In the genomic region with DNA sequence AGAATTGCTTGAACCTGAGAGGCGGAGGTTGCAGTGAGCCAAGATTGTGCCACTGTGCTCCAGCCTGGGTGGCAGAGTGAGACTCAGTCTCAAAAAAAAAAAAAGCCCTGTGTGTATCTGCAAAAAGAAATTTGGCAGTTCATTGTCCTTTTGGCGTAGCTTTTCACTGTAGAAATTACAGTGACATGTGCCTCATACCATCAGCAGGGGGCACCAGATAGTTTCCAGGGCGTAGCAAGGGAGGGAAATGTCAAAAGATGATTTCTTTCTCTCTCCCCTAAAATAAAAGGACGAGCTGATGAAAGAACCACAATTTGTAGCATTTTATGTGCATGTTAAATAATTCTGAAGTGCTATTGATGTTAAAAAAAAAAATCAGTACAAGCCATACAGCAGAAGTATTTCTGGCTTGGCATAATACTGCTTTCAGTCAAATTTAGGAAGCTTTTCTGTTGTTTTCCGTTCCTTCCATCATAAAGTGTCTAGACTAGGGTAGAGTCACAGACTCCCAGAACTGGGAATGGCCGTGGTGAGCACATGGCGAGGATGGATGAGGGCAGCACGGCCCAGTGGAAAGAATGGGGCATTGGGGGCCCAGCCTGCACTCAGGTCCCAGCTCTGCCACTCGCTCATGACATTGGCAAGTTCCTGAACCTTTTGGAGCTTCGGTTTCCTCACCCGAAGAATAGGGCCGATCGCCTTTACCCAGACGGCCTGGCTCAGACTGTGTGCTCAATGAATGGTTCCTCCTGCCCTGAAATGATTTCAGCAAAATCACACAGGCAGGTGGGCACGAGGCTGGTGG, we compare ENCODE assay signal across 1 cellular context.
A peak's percentile ranks its signal among the peaks of the same experiment; 100 is the strongest.
TF ChIP-seq lines count a peak whose summit lies in the region.

No MANE protein-coding gene starts in this region.

TF ChIP-seq in HepG2, 621 proteins besides CTCF, POLR2A, EP300 and RAD21:
- TF ChIP-seq ZBTB38 (CRISPR knock-in tag; IDR thresholded peaks at IDR 0.05) (no peak), ZNF143 (CRISPR knock-in tag; IDR thresholded peaks at IDR 0.05) (no peak), TEAD3 (CRISPR knock-in tag; optimal IDR thresholded peaks at IDR 0.05; ENCODE audit: borderline replicate concordance) (peak; percentile 46), ZNF670 (CRISPR knock-in tag; IDR thresholded peaks at IDR 0.05; ENCODE audit: borderline replicate concordance) (no peak), TBL1XR1 (IDR thresholded peaks at IDR 0.05; ENCODE audit: borderline replicate concordance, low read length, partially characterized antibody) (no peak), MXD4 (CRISPR knock-in tag; IDR thresholded peaks at IDR 0.05) (0 out of 2 replicates have a peak, but pooled peaks have one; percentile 25), ZBTB7B (CRISPR knock-in tag; IDR thresholded peaks at IDR 0.05) (no peak), RXRB (CRISPR knock-in tag; IDR thresholded peaks at IDR 0.05; ENCODE audit: borderline replicate concordance) (peak; percentile 36; the same call in 1 of the 2 replicates), SMC3 (IDR thresholded peaks at IDR 0.05; ENCODE audit: low read length) (peak; percentile 95), PHF20 (CRISPR knock-in tag; IDR thresholded peaks at IDR 0.05) (no peak), SMAD3 (CRISPR knock-in tag; IDR thresholded peaks at IDR 0.05) (0 out of 2 replicates have a peak, but pooled peaks have one; percentile 21), FIP1L1 (IDR thresholded peaks at IDR 0.05; ENCODE audit: borderline replicate concordance, insufficient read depth, low read depth, low read length) (no peak), STAG1 (CRISPR knock-in tag; IDR thresholded peaks at IDR 0.05) (peak; percentile 86), THAP11 (CRISPR knock-in tag; IDR thresholded peaks at IDR 0.05) (0 out of 2 replicates have a peak, but pooled peaks have one; percentile 4), ZNF839 (CRISPR knock-in tag; IDR thresholded peaks at IDR 0.05; ENCODE audit: borderline replicate concordance) (no peak), ZFP90 (CRISPR knock-in tag; IDR thresholded peaks at IDR 0.05; ENCODE audit: borderline replicate concordance) (0 out of 2 replicates have a peak, but pooled peaks have one; percentile 37), IRF2 (CRISPR knock-in tag; IDR thresholded peaks at IDR 0.05) (0 out of 2 replicates have a peak, but pooled peaks have one; percentile 20), SAP130 (CRISPR knock-in tag; IDR thresholded peaks at IDR 0.05; ENCODE audit: low read depth) (peak; percentile 46; the same call in 1 of the 2 replicates), BRCA1 (CRISPR knock-in tag; IDR thresholded peaks at IDR 0.05) (0 out of 2 replicates have a peak, but pooled peaks have one; percentile 31)
- TF ChIP-seq, protein P1, sequence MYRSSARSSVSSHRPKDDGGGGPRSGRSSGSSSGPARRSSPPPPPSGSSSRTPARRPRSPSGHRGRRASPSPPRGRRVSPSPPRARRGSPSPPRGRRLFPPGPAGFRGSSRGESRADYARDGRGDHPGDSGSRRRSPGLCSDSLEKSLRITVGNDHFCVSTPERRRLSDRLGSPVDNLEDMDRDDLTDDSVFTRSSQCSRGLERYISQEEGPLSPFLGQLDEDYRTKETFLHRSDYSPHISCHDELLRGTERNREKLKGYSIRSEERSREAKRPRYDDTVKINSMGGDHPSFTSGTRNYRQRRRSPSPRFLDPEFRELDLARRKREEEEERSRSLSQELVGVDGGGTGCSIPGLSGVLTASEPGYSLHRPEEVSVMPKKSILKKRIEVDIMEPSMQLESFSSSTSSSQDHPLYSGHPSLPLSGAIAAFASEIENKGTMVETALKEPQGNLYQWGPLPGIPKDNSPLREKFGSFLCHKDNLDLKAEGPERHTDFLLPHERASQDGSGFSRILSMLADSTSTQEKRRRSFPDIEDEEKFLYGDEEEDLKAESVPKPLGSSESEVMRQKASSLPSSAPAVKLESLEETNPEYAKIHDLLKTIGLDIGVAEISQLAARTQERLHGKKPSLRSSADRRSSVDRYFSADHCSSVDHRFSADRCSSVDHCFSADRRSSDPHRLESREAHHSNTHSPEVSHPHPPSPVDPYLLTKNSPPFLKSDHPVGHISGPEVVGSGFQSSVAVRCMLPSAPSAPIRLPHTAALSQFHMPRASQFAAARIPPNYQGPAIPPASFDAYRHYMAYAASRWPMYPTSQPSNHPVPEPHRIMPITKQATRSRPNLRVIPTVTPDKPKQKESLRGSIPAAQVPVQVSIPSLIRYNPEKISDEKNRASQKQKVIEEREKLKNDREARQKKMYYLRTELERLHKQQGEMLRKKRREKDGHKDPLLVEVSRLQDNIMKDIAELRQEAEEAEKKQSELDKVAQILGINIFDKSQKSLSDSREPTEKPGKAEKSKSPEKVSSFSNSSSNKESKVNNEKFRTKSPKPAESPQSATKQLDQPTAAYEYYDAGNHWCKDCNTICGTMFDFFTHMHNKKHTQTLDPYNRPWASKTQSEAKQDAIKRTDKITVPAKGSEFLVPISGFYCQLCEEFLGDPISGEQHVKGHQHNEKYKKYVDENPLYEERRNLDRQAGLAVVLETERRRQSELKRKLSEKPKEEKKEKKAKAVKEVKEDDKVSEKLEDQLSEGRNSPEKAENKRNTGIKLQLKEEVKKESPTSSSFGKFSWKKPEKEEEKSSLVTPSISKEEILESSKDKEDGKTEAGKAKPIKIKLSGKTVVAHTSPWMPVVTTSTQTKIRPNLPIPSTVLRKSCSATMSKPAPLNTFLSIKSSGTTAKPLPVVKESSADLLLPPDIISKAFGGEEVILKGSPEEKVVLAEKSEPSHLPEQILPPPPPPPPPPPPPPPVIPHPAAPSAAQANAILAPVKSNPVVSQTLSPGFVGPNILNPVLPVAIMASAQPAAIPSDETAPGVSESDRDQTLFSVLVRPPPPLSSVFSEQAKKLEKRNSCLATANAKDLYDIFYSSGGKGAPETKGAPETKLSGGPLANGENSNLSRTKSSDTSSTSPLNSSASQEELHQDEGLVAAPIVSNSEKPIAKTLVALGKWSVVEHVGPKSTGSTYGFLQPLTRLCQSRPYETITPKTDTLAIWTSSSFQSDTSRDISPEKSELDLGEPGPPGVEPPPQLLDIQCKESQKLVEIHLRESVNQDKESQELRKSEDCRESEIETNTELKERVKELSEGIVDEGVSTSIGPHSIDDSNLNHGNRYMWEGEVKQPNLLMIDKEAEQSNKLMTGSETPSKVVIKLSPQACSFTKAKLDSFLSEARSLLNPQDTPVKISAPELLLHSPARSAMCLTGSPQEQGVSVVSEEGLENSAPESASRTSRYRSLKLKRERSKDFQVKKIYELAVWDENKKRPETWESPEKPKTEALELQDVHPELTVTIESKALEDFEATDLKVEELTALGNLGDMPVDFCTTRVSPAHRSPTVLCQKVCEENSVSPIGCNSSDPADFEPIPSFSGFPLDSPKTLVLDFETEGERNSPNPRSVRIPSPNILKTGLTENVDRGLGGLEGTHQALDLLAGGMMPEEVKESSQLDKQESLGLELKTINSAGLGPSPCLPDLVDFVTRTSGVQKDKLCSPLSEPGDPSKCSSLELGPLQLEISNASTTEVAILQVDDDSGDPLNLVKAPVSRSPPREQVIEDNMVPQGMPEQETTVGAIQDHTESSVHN (CRISPR knock-in tag; IDR thresholded peaks at IDR 0.05), result no peak
- TF ChIP-seq, protein P2, sequence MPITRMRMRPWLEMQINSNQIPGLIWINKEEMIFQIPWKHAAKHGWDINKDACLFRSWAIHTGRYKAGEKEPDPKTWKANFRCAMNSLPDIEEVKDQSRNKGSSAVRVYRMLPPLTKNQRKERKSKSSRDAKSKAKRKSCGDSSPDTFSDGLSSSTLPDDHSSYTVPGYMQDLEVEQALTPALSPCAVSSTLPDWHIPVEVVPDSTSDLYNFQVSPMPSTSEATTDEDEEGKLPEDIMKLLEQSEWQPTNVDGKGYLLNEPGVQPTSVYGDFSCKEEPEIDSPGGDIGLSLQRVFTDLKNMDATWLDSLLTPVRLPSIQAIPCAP (CRISPR knock-in tag; IDR thresholded peaks at IDR 0.05; ENCODE audit: low read depth), result no peak
- TF ChIP-seq, protein P3, sequence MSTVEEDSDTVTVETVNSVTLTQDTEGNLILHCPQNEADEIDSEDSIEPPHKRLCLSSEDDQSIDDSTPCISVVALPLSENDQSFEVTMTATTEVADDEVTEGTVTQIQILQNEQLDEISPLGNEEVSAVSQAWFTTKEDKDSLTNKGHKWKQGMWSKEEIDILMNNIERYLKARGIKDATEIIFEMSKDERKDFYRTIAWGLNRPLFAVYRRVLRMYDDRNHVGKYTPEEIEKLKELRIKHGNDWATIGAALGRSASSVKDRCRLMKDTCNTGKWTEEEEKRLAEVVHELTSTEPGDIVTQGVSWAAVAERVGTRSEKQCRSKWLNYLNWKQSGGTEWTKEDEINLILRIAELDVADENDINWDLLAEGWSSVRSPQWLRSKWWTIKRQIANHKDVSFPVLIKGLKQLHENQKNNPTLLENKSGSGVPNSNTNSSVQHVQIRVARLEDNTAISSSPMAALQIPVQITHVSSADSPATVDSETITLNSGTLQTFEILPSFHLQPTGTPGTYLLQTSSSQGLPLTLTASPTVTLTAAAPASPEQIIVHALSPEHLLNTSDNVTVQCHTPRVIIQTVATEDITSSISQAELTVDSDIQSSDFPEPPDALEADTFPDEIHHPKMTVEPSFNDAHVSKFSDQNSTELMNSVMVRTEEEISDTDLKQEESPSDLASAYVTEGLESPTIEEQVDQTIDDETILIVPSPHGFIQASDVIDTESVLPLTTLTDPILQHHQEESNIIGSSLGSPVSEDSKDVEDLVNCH (CRISPR knock-in tag; IDR thresholded peaks at IDR 0.05), result no peak
- TF ChIP-seq, protein P4, sequence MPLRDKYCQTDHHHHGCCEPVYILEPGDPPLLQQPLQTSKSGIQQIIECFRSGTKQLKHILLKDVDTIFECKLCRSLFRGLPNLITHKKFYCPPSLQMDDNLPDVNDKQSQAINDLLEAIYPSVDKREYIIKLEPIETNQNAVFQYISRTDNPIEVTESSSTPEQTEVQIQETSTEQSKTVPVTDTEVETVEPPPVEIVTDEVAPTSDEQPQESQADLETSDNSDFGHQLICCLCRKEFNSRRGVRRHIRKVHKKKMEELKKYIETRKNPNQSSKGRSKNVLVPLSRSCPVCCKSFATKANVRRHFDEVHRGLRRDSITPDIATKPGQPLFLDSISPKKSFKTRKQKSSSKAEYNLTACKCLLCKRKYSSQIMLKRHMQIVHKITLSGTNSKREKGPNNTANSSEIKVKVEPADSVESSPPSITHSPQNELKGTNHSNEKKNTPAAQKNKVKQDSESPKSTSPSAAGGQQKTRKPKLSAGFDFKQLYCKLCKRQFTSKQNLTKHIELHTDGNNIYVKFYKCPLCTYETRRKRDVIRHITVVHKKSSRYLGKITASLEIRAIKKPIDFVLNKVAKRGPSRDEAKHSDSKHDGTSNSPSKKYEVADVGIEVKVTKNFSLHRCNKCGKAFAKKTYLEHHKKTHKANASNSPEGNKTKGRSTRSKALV (CRISPR knock-in tag; IDR thresholded peaks at IDR 0.05), result 0 out of 2 replicates have a peak, but pooled peaks have one; percentile 37
